In the genomic region with DNA sequence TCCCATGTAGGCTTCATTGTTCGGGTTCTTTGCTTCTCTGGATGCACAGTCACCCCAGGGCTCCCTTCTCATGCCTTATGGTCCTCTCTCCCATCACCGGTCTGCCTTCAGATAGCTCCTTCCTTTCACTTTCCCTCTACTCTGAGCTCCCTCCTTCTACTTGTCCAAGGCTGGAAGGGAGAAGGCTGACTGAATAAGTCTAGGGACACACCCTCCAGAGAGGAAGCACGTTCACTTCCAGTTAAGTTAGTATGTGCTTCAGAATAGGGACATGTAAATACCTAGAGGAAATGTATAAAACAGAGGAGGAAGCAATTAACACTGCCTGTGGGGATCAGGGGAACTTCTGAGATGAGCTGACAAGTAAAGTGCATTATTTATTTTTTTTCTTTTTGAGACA, we compare ENCODE assay signal across 23 cellular contexts. TPM values are rescaled to one million over a fixed set of nuclear protein-coding genes. Genes with fewer than 3 reads are reported as not detected.
DNase-seq lines count a peak whose midpoint lies in the region; ATAC-seq and TF ChIP-seq lines count a peak whose summit lies in the region.
"Had no signal": no experiment of that assay in that cellular context is flagged by ENCODE, and none has a peak within 500 bp of the region (broad histone marks: within the 10 kb centered on the region; RNA-seq: fewer than 3 reads in every experiment).

No MANE protein-coding gene starts in this region.

- peaks cover 13% of the 10 kb centered on the region; the same call in 1 of the 2 replicates for H3F3A ChIP-seq in PC-9 (ENCODE audit: insufficient read depth, low read depth)

- peaks cover 55% of the 10 kb centered on the region for H3K79me2 ChIP-seq in PC-9 (ENCODE audit: low read depth)

- peaks cover 20% of the 10 kb centered on the region for H3K4me1 ChIP-seq in PC-9 (replicated peaks; ENCODE audit: insufficient read depth)
- H3K4me1 ChIP-seq in body of pancreas: peaks cover 14% of the 10 kb centered on the region

- H3K36me3 Mint-ChIP-seq in glutamatergic neuron (ENCODE audit: unreplicated experiment) (peaks cover 7% of the 10 kb centered on the region), progenitor cell of endocrine pancreas (ENCODE audit: insufficient read depth) (peaks cover 10% of the 10 kb centered on the region)
- H3K36me3 Mint-ChIP-seq: CD8-positive, alpha-beta T cell had no signal

- H3K4me3 Mint-ChIP-seq in glutamatergic neuron (ENCODE audit: unreplicated experiment) (no peak overlapping the region), progenitor cell of endocrine pancreas (ENCODE audit: low read depth) (no peak overlapping the region)
- H3K4me3 Mint-ChIP-seq: activated B cell treated with CpG ODN at 0.5 μM for 24 hours; activated CD8-positive, alpha-beta T cell treated with anti-CD3 and anti-CD28 coated beads for 36 hours; CD8-positive, alpha-beta T cell; nephron had no signal

- POLR2A ChIA-PET in PC-9 (lab: Charles Lee; ENCODE audit: unreplicated experiment): no interaction called here

- intact Hi-C loops in PC-9 (cut with micrococcal nuclease; ENCODE audit: unreplicated experiment): no loop called here
- intact Hi-C loops in body of pancreas (cut with DNase I): no loop called here

- 73 to 91% methylated on average over 3 of the region's 3 CpGs for WGBS in body of pancreas, 2 donors

- no peak overlapping the region for H3K4me3 ChIP-seq in PC-9
- no peak overlapping the region for H3K4me3 ChIP-seq in body of pancreas
- H3K4me3 ChIP-seq: SK-N-MC, thoracic aorta had no signal

- H3K27ac Mint-ChIP-seq in glutamatergic neuron (ENCODE audit: unreplicated experiment) (peak overlapping the region; percentile 34), progenitor cell of endocrine pancreas (peak overlapping the region; percentile 1)
- H3K27ac Mint-ChIP-seq: activated B cell treated with CpG ODN at 0.5 μM for 24 hours; activated CD8-positive, alpha-beta T cell treated with anti-CD3 and anti-CD28 coated beads for 36 hours; CD8-positive, alpha-beta T cell; nephron had no signal

- H3K27ac ChIP-seq in PC-9 (no peak overlapping the region), body of pancreas (no peak overlapping the region)
- H3K27ac ChIP-seq: KMS-11, SK-N-MC, thoracic aorta had no signal

- no peak overlapping the region for H2AFZ ChIP-seq in PC-9

- TF ChIP-seq POLR2A in body of pancreas (IDR thresholded peaks at IDR 0.05): no peak

- in situ Hi-C loops in KBM-7 (cut with MboI; ENCODE audit: low pct_unique_long_range_greater_than_20kb, low sequenced_read_pairs): no loop called here

- no peaks in the 10 kb centered on the region for H3K27me3 Mint-ChIP-seq in glutamatergic neuron (ENCODE audit: unreplicated experiment)
- no peaks in the 10 kb centered on the region for H3K27me3 Mint-ChIP-seq in progenitor cell of endocrine pancreas

- ATAC-seq in stimulated activated naive CD8-positive, alpha-beta T cell treated with anti-CD3 and anti-CD28 coated beads, Interleukin-15, Interleukin-2, amounts not matched to agents 100 U/mL and 50 U/mL, for 24 hours: no peak
- no peak for ATAC-seq in GM19324 (IDR thresholded peaks at IDR 0.05; ENCODE audit: low FRiP score, unreplicated experiment)
- ATAC-seq in body of pancreas: no peak
- ATAC-seq: activated CD8-positive, alpha-beta T cell treated with anti-CD3 and anti-CD28 coated beads for 36 hours; CD8-positive, alpha-beta T cell had no signal

- H3K9me3 ChIP-seq in PC-9 (ENCODE audit: insufficient read depth, low read depth) (no peaks in the 10 kb centered on the region), body of pancreas (no peaks in the 10 kb centered on the region)
- H3K9me3 ChIP-seq: thoracic aorta had no signal

- peak; percentile 34 for DNase-seq in KBM-7
- DNase-seq in PC-9: no peak
- no peak for DNase-seq in glutamatergic neuron
- DNase-seq in progenitor cell of endocrine pancreas (ENCODE audit: low spot score, unreplicated experiment): no peak
- DNase-seq in stimulated activated naive CD8-positive, alpha-beta T cell treated with anti-CD3 and anti-CD28 coated beads, Interleukin-15, Interleukin-2, amounts not matched to agents 100 U/mL and 50 U/mL, for 24 hours: no peak
- DNase-seq in body of pancreas: no peak
- DNase-seq: activated B cell treated with CpG ODN at 0.5 μM for 24 hours; activated CD8-positive, alpha-beta T cell treated with anti-CD3 and anti-CD28 coated beads for 36 hours; activated effector memory CD4-positive, alpha-beta T cell treated with anti-CD3 and anti-CD28 coated beads, Interleukin-2, amount 50 U/mL, for 16 hours; activated T-cell treated with anti-CD3 and anti-CD28 coated beads for 4 hours; CD8-positive, alpha-beta T cell; effector CD4-positive, alpha-beta T cell; GDM1; HCEC 1CT; kidney glomerular epithelial cell; NCI-H1048; NCI-H1930; RPMI8226 had no signal

- H3K27me3 ChIP-seq in PC-9 (ENCODE audit: insufficient read depth, low read depth) (no peaks in the 10 kb centered on the region), body of pancreas (no peaks in the 10 kb centered on the region)

- TF ChIP-seq CTCF in PC-9 (conservative IDR thresholded peaks at IDR 0.05) (no peak), glutamatergic neuron (IDR thresholded peaks at IDR 0.05; ENCODE audit: partially characterized antibody, unreplicated experiment) (no peak), progenitor cell of endocrine pancreas (IDR thresholded peaks at IDR 0.05; ENCODE audit: unreplicated experiment) (no peak), body of pancreas (IDR thresholded peaks at IDR 0.05) (no peak)

- peaks cover 2% of the 10 kb centered on the region for H3K4me1 Mint-ChIP-seq in glutamatergic neuron (ENCODE audit: low read depth, unreplicated experiment)
- H3K4me1 Mint-ChIP-seq in progenitor cell of endocrine pancreas (ENCODE audit: low read depth): peaks cover 9% of the 10 kb centered on the region
- H3K4me1 Mint-ChIP-seq: nephron had no signal

- BruUV-seq in PC-9 (replicated peaks; lab: Mats Ljungman, UMichigan): no TSS peak

- no peaks in the 10 kb centered on the region for H3K9me2 ChIP-seq in PC-9 (ENCODE audit: insufficient read depth)

- peaks cover 3% of the 10 kb centered on the region for H3K9me3 Mint-ChIP-seq in glutamatergic neuron (ENCODE audit: unreplicated experiment)
- no peaks in the 10 kb centered on the region for H3K9me3 Mint-ChIP-seq in progenitor cell of endocrine pancreas (ENCODE audit: low read depth)
- H3K9me3 Mint-ChIP-seq: activated B cell treated with CpG ODN at 0.5 μM for 24 hours; activated CD8-positive, alpha-beta T cell treated with anti-CD3 and anti-CD28 coated beads for 36 hours; CD8-positive, alpha-beta T cell had no signal

- H4K20me1 ChIP-seq in PC-9 (ENCODE audit: insufficient read depth): peaks cover 10% of the 10 kb centered on the region; the same call in 1 of the 2 replicates

- CTCF ChIA-PET in PC-9 (lab: Charles Lee): no interaction called here

- H3K36me3 ChIP-seq in PC-9 (ENCODE audit: low read depth): no peaks in the 10 kb centered on the region
- H3K36me3 ChIP-seq in body of pancreas (replicated peaks in 1 of 2; ENCODE audit: insufficient read depth in 1 of 2, low read depth in 2 of 2): no peaks in the 10 kb centered on the region
- H3K36me3 ChIP-seq: thoracic aorta had no signal

- 0 out of 2 replicates have a peak overlapping the region, but pooled peaks have one; percentile 12 for H3K4me2 ChIP-seq in PC-9
- H3K4me2 ChIP-seq: KMS-11 had no signal

RNA-seq across cellular contexts. Expression of gene CXADR, which starts 23.5 kb away (rescaled TPM):
- total RNA-seq in PC-9 (2021) (12.7 and 21.7 TPM in 2 replicates), glutamatergic neuron (ENCODE audit: unreplicated experiment) (54.9 TPM), progenitor cell of endocrine pancreas (58.1 and 65.9 TPM in 2 replicates), body of pancreas (10 to 100 TPM; 28.8 to 41.9 TPM)
- total RNA-seq: activated B cell treated with CpG ODN at 0.5 μM for 24 hours had no signal
